17 cellular contexts compared by ENCODE assay signal in the genomic region with DNA sequence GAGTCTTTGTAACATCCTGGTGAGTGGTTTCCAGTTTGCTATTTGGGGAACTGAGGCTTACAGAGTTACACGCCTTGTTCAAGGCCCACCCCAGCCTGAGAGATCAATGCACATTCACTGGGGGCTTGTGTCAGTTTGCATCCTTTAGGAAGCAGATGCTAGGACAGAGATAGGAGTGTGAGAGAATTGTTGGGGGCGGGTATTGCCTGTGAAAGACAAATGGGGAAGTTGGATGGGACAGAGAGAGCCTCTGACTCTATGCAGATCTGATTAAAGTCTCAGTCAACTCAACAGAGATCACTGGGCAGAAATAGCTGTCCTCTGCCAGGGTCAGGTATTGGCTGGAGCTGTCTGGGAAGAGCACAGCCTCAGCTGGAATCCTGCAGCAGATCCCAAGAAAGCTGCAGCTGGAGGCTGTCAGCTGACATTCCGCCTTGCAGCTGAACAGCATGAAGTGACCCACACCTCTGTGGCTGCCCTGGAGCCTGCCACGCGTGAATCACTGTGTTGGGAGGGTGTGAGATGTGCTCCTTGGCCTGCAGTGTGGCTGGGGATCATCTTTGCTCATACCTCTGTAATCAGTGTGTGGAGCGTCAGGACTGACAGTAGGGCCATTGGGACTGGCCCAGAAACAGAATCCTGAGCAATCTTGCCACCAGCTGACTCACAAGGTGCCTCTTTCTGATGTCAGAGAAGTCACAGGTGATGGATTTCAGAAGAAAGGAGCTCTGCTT. TPM values are rescaled to one million over a fixed set of nuclear protein-coding genes. Genes with fewer than 3 reads are reported as not detected.
DNase-seq lines count a peak whose midpoint lies in the region; ATAC-seq, FAIRE-seq and TF ChIP-seq lines count a peak whose summit lies in the region.
"Had no signal": no experiment of that assay in that cellular context is flagged by ENCODE, and none has a peak within 500 bp of the region (broad histone marks: within the 10 kb centered on the region; RNA-seq: fewer than 3 reads in every experiment).

No MANE protein-coding gene starts in this region.

- no peaks in the 10 kb centered on the region for H3K9me3 Mint-ChIP-seq in natural killer cell treated with Interleukin-12 subunit alpha and Interleukin-12 subunit beta and Interleukin-15 and Interleukin-18, amount 100 ng/mL, for 72 hours

- no peak for FAIRE-seq in H1 (lab: Jason Lieb, UNC)
- no peak for FAIRE-seq in H54 (lab: Jason Lieb, UNC)
- FAIRE-seq: G401.6 had no signal

- no peak overlapping the region for H3K27ac Mint-ChIP-seq in natural killer cell treated with Interleukin-12 subunit alpha and Interleukin-12 subunit beta and Interleukin-15 and Interleukin-18, amount 100 ng/mL, for 72 hours
- H3K27ac Mint-ChIP-seq: naive thymus-derived CD4-positive, alpha-beta T cell had no signal

- peaks cover 0 to 15% (median 0%) of the 10 kb centered on the region in 11 experiments; a peak in 3 of 22 replicates for H3K36me3 ChIP-seq in BLaER1 treated with 17β-estradiol and CSF1 and Interleukin-3, amounts not matched to agents 10 nM and 100 nM
- H3K36me3 ChIP-seq in H1 (ENCODE audit: control insufficient read depth in 2 of 4, insufficient read depth in 4 of 4, low read length in 3 of 4) (no peaks in the 10 kb centered on the region), mesodermal cell (ENCODE audit: control insufficient read depth, insufficient read depth, low read length) (peaks cover 3% of the 10 kb centered on the region), mammary epithelial cell (ENCODE audit: insufficient read depth, low read length) (no peaks in the 10 kb centered on the region)
- H3K36me3 ChIP-seq: BE2C, SJCRH30 had no signal

- H3K27me3 ChIP-seq in BLaER1 treated with 17β-estradiol and CSF1 and Interleukin-3, amounts not matched to agents 10 nM and 100 nM = peaks cover 9 to 23% (median 19%) of the 10 kb centered on the region in 11 experiments
- H3K27me3 ChIP-seq in H1 (replicated peaks in 1 of 4; ENCODE audit: control insufficient read depth in 3 of 4, extremely low read depth in 1 of 4, insufficient read depth in 3 of 4, low read length in 3 of 4) = peaks cover 0 to 7% (median 6%) of the 10 kb centered on the region in 4 experiments; a peak in 6 of 7 replicates
- H3K27me3 ChIP-seq in mammary epithelial cell (ENCODE audit: insufficient read depth, low read length) = peaks cover 8% of the 10 kb centered on the region
- H3K27me3 ChIP-seq: BE2C, SJCRH30 had no signal

- in situ Hi-C loops in mammary epithelial cell (cut with MboI; ENCODE audit: low sequenced_read_pairs in 2 of 2) = no loop called here

- peak; percentile 92 to 93 for DNase-seq in Kasumi-1 (lab: John Stamatoyannopoulos, UW)
- DNase-seq in H1 (ENCODE audit: low read depth in 1 of 2, low spot score in 2 of 2) = no peak
- no peak for DNase-seq in mammary epithelial cell
- no peak for DNase-seq in natural killer cell treated with Interleukin-12 subunit alpha and Interleukin-12 subunit beta and Interleukin-15 and Interleukin-18, amount 100 ng/mL, for 72 hours (ENCODE audit: low spot score)
- DNase-seq in H54 (ENCODE audit: insufficient read length, low spot score) = no peak
- DNase-seq: activated effector memory CD4-positive, alpha-beta T cell treated with Interleukin-2 at 50 U/mL for 16 hours; BE2C; naive thymus-derived CD4-positive, alpha-beta T cell; NCI-H1048; NCI-H524; SJCRH30 had no signal

- H3K4ac ChIP-seq in H1 (replicated peaks; ENCODE audit: insufficient read length, low read depth, low read length) = no peak overlapping the region

- peak overlapping the region in 5 of 11 experiments; percentile 2 to 67 (median 51); a peak in 7 of 22 replicates for H3K27ac ChIP-seq in BLaER1 treated with 17β-estradiol and CSF1 and Interleukin-3, amounts not matched to agents 10 nM and 100 nM
- H3K27ac ChIP-seq in H1 (ENCODE audit: low read depth, low read length) = no peak overlapping the region
- peak overlapping the region; percentile 68 for H3K27ac ChIP-seq in mesodermal cell (ENCODE audit: low read depth, low read length, severe bottlenecking)
- H3K27ac ChIP-seq in mammary epithelial cell (ENCODE audit: insufficient read depth, low read depth, low read length) = no peak overlapping the region
- H3K27ac ChIP-seq: SJCRH30 had no signal

- H3K18ac ChIP-seq in H1 (ENCODE audit: extremely low read depth, low read length) = no peak overlapping the region

- no peak overlapping the region; a peak in 1 of 22 replicates for H3K9ac ChIP-seq in BLaER1 treated with 17β-estradiol and CSF1 and Interleukin-3, amounts not matched to agents 10 nM and 100 nM
- H3K9ac ChIP-seq in H1 (replicated peaks in 1 of 4; ENCODE audit: extremely low read depth in 1 of 4, low read depth in 3 of 4, low read length in 3 of 4) (no peak overlapping the region), mammary epithelial cell (ENCODE audit: insufficient read depth, low read length) (no peak overlapping the region)

- no peak overlapping the region for H4K5ac ChIP-seq in H1 (ENCODE audit: insufficient read length, low read depth, low read length)

- H3K4me1 Mint-ChIP-seq in natural killer cell treated with Interleukin-12 subunit alpha and Interleukin-12 subunit beta and Interleukin-15 and Interleukin-18, amount 100 ng/mL, for 72 hours (ENCODE audit: low read depth in 2 of 2) = peaks cover 5 to 7% of the 10 kb centered on the region in 2 donors

- H2BK20ac ChIP-seq in H1 (ENCODE audit: low read length) = no peak overlapping the region

- H3K9me3 ChIP-seq in BLaER1 treated with 17β-estradiol and CSF1 and Interleukin-3, amounts not matched to agents 10 nM and 100 nM (replicated peaks in 1 of 11) = peaks cover 9 to 22% (median 12%) of the 10 kb centered on the region in 11 experiments
- peaks cover 2 to 7% of the 10 kb centered on the region in 2 experiments; a peak in 1 of 4 replicates for H3K9me3 ChIP-seq in H1 (ENCODE audit: insufficient read depth in 2 of 2, low read depth in 1 of 2, low read length in 1 of 2)
- peaks cover 5% of the 10 kb centered on the region for H3K9me3 ChIP-seq in mesodermal cell (ENCODE audit: control insufficient read depth, low read length)
- no peaks in the 10 kb centered on the region for H3K9me3 ChIP-seq in mammary epithelial cell (replicated peaks; ENCODE audit: insufficient read depth, low read length)
- H3K9me3 ChIP-seq: BE2C, SJCRH30 had no signal

- H2AK5ac ChIP-seq in H1 (ENCODE audit: low read depth, low read length) = no peak overlapping the region

- H3K23me2 ChIP-seq in H1 (ENCODE audit: low read depth, low read length) = no peaks in the 10 kb centered on the region

- H3K23ac ChIP-seq in H1 (ENCODE audit: insufficient read length) = no peak overlapping the region

- no peak overlapping the region for H3K4me3 ChIP-seq in BLaER1 treated with 17β-estradiol and CSF1 and Interleukin-3, amounts not matched to agents 10 nM and 100 nM
- H3K4me3 ChIP-seq in H1 (ENCODE audit: extremely low read depth in 1 of 4, insufficient read depth in 2 of 4, low read depth in 3 of 4, low read length in 4 of 4) (no peak overlapping the region), mesodermal cell (ENCODE audit: extremely low read depth, insufficient read depth, low read length, poor library complexity, severe bottlenecking) (no peak overlapping the region), mammary epithelial cell (replicated peaks in 1 of 3; ENCODE audit: insufficient read depth in 1 of 3, low read depth in 2 of 3, low read length in 3 of 3) (no peak overlapping the region)
- H3K4me3 ChIP-seq: SJCRH30 had no signal

- H2BK12ac ChIP-seq in H1 (ENCODE audit: low read depth, low read length) = no peak overlapping the region

- no peak overlapping the region for H3K14ac ChIP-seq in H1 (ENCODE audit: insufficient read length)

- H4K20me1 ChIP-seq in BLaER1 treated with 17β-estradiol and CSF1 and Interleukin-3, amounts not matched to agents 10 nM and 100 nM = peaks cover 0 to 54% (median 0%) of the 10 kb centered on the region in 11 experiments; a peak in 6 of 22 replicates
- H4K20me1 ChIP-seq in H1 (replicated peaks in 1 of 2; ENCODE audit: control insufficient read depth in 1 of 2, insufficient read depth in 2 of 2, low read length in 2 of 2) (peaks cover 0 to 3% of the 10 kb centered on the region in 2 experiments), mammary epithelial cell (ENCODE audit: insufficient read depth, low read length) (no peaks in the 10 kb centered on the region)

- H2AFZ ChIP-seq in H1 (ENCODE audit: low read length) (no peak overlapping the region), mammary epithelial cell (ENCODE audit: low read depth, low read length) (no peak overlapping the region)

- POLR2A ChIA-PET in H1 (lab: Charles Lee; ENCODE audit: partially characterized antibody) = no interaction called here

- ATAC-seq in HG02840 (IDR thresholded peaks at IDR 0.05; ENCODE audit: low FRiP score, unreplicated experiment) = no peak
- ATAC-seq in natural killer cell treated with Interleukin-12 subunit alpha and Interleukin-12 subunit beta and Interleukin-15 and Interleukin-18, amount 100 ng/mL, for 72 hours = no peak
- ATAC-seq: activated CD4-positive, CD25-positive, alpha-beta regulatory T cell treated with anti-CD3 and anti-CD28 coated beads, Interleukin-2, amount 50 U/mL, for 24 hours; naive thymus-derived CD4-positive, alpha-beta T cell had no signal

- WGBS in H1 (ENCODE audit: extremely low coverage in 1 of 2, insufficient coverage in 1 of 2, insufficient read length in 1 of 2, insufficient replicate concordance in 2 of 2, low coverage in 1 of 2, low lambda C conversion rate in 2 of 2, missing lambda C conversion rate in 1 of 2), 2 experiments = 76% methylated on average over 6 of the region's 6 CpGs; no CpG with 5 or more reads in 1 of the 2 experiments
- 60 to 63% methylated on average over 4 to 5 of the region's 6 CpGs for WGBS in mesodermal cell (ENCODE audit: insufficient coverage in 2 of 2), 2 experiments
- 72% methylated on average over 6 of the region's 6 CpGs for WGBS in mammary epithelial cell (ENCODE audit: low coverage, missing lambda C conversion rate)

- no peak overlapping the region for H2BK15ac ChIP-seq in H1 (ENCODE audit: low read length)

- H4K91ac ChIP-seq in H1 (replicated peaks; ENCODE audit: insufficient read length, low read length) = no peak overlapping the region

- H4K8ac ChIP-seq in H1 (ENCODE audit: extremely low read depth, insufficient read depth, low read length) = no peak overlapping the region

- H3K4me3 Mint-ChIP-seq in natural killer cell treated with Interleukin-12 subunit alpha and Interleukin-12 subunit beta and Interleukin-15 and Interleukin-18, amount 100 ng/mL, for 72 hours = no peak overlapping the region
- H3K4me3 Mint-ChIP-seq: naive thymus-derived CD4-positive, alpha-beta T cell had no signal

- no peak for TF ChIP-seq CTCF in H1 (IDR thresholded peaks at IDR 0.05; ENCODE audit: control extremely low read depth in 1 of 3, insufficient read depth in 1 of 3, low read depth in 1 of 3, low read length in 3 of 3)
- TF ChIP-seq CTCF in mammary epithelial cell (conservative IDR thresholded peaks at IDR 0.05 in 1 of 2, IDR thresholded peaks at IDR 0.05 in 1 of 2; ENCODE audit: extremely low read depth in 1 of 2, insufficient read depth in 1 of 2, low read depth in 1 of 2, low read length in 2 of 2) = no peak

- no peaks in the 10 kb centered on the region for H3K36me3 Mint-ChIP-seq in natural killer cell treated with Interleukin-12 subunit alpha and Interleukin-12 subunit beta and Interleukin-15 and Interleukin-18, amount 100 ng/mL, for 72 hours

- H2BK5ac ChIP-seq in H1 (ENCODE audit: low read depth, low read length) = 0 out of 2 replicates have a peak overlapping the region, but pooled peaks have one; percentile 4

- intact Hi-C loops in mammary epithelial cell (cut with micrococcal nuclease) = no loop called here

- peak overlapping the region; percentile 87 to 99 (median 96) for H3K4me2 ChIP-seq in BLaER1 treated with 17β-estradiol and CSF1 and Interleukin-3, amounts not matched to agents 10 nM and 100 nM
- no peak overlapping the region; a peak in 1 of 4 replicates for H3K4me2 ChIP-seq in H1 (ENCODE audit: insufficient read depth in 1 of 2, low read depth in 2 of 2, low read length in 2 of 2)
- H3K4me2 ChIP-seq in mammary epithelial cell (ENCODE audit: insufficient read depth, low read depth, low read length) = no peak overlapping the region

- H3K79me1 ChIP-seq in H1 (ENCODE audit: low read depth, low read length) = no peaks in the 10 kb centered on the region

- H2BK120ac ChIP-seq in H1 (replicated peaks; ENCODE audit: low read depth, low read length) = no peak overlapping the region

- BruUV-seq in mammary epithelial cell (replicated peaks; lab: Mats Ljungman, UMichigan) = no TSS peak

- TF ChIP-seq EP300 in H1 (IDR thresholded peaks at IDR 0.05; ENCODE audit: borderline replicate concordance in 1 of 2, low read depth in 2 of 2, low read length in 2 of 2) = no peak

- TF ChIP-seq POLR2A in H1 (IDR thresholded peaks at IDR 0.05; ENCODE audit: control extremely low read depth in 1 of 2, low read depth in 2 of 2, low read length in 2 of 2) (no peak), H54 (IDR thresholded peaks at IDR 0.05; ENCODE audit: low read depth, low read length) (no peak)

- no peaks in the 10 kb centered on the region for H3K79me2 ChIP-seq in H1 (ENCODE audit: control insufficient read depth in 1 of 2, insufficient read depth in 2 of 2, low read length in 2 of 2)
- no peaks in the 10 kb centered on the region for H3K79me2 ChIP-seq in mammary epithelial cell (ENCODE audit: insufficient read depth, low read length)

- peaks cover 44 to 66% of the 10 kb centered on the region in 2 donors for H3K27me3 Mint-ChIP-seq in natural killer cell treated with Interleukin-12 subunit alpha and Interleukin-12 subunit beta and Interleukin-15 and Interleukin-18, amount 100 ng/mL, for 72 hours

- H3K4me1 ChIP-seq in BLaER1 treated with 17β-estradiol and CSF1 and Interleukin-3, amounts not matched to agents 10 nM and 100 nM = peaks cover 55 to 62% (median 59%) of the 10 kb centered on the region in 10 experiments
- peaks cover 0 to 8% (median 4%) of the 10 kb centered on the region in 4 experiments; a peak in 5 of 7 replicates for H3K4me1 ChIP-seq in H1 (replicated peaks in 1 of 4; ENCODE audit: control insufficient read depth in 3 of 4, insufficient read depth in 4 of 4, low read length in 3 of 4)
- peaks cover 35% of the 10 kb centered on the region for H3K4me1 ChIP-seq in mesodermal cell (ENCODE audit: control insufficient read depth, insufficient read depth, low read length, poor library complexity, severe bottlenecking)
- H3K4me1 ChIP-seq in mammary epithelial cell (ENCODE audit: insufficient read depth, low read length) = no peaks in the 10 kb centered on the region
- H3K4me1 ChIP-seq: SJCRH30 had no signal

- TF ChIP-seq RAD21 in H1 (IDR thresholded peaks at IDR 0.05 in 1 of 2, conservative IDR thresholded peaks at IDR 0.05 in 1 of 2; ENCODE audit: low read depth in 2 of 2, low read length in 2 of 2) = no peak

- CTCF ChIA-PET in H1 (lab: Charles Lee; ENCODE audit: partially characterized antibody) (interaction anchor here (0.6 to 2.5 kb wide), 6 partner anchors 8 to 374 kb away, joined by 3 to 11 read pairs (median 3); no protein-coding TSS in a partner anchor), mammary epithelial cell (lab: Charles Lee; ENCODE audit: low non-redundant PET) (no interaction called here)

- no peak overlapping the region for H3K56ac ChIP-seq in H1 (replicated peaks; ENCODE audit: insufficient read length, low read depth, low read length)

- dilution Hi-C loops in mammary epithelial cell (cut with HindIII; ENCODE audit: low sequenced_read_pairs) = no loop called here

RNA-seq across cellular contexts. Expression of a gene that starts 6.4 kb away (rescaled TPM):
- 4.6 and 5.0 TPM in 2 replicates for total RNA-seq in H1 (2021; fragmentation: NEBNext Ultra II Directional; extraction: Animal tissue kit (Norgen Biotek cat#: 25700))
- polyA plus RNA-seq in H1 (2011; rRNA removed) (0.73 and 1.8 TPM in 2 replicates), mammary epithelial cell (0.06 TPM)
- polyA plus RNA-seq in H1 (2011; cell fraction: cytosol; rRNA removed) = 1.3 TPM
- 3.5 TPM for polyA plus RNA-seq in H1 (2011; cell fraction: nucleus; rRNA removed)
- 1.6 to 2.2 TPM (median 2.0 TPM) in 4 replicates for polyA plus RNA-seq in H1 (2012, experiment 1 of 2)
- polyA plus RNA-seq in H1 (2012, experiment 2 of 2) = 0.22 TPM
- polyA plus RNA-seq in H1 (2013, experiment 1 of 2) = 6.0 TPM
- 6.3 TPM for polyA plus RNA-seq in H1 (2013, experiment 2 of 2)
- polyA minus RNA-seq in H1 (2011; rRNA and poly(A)+ RNA removed) = 5.7 TPM in 2 replicates
- 3.1 TPM for polyA minus RNA-seq in H1 (2011; cell fraction: cytosol; rRNA and poly(A)+ RNA removed)
- 9.2 TPM for polyA minus RNA-seq in H1 (2011; cell fraction: nucleus; rRNA and poly(A)+ RNA removed)
- 35.8 TPM for polyA plus RNA-seq in mesodermal cell (2013, experiment 1 of 2)
- polyA plus RNA-seq in mesodermal cell (2013, experiment 2 of 2) = 24.7 TPM
- total RNA-seq in mammary epithelial cell = 1 to 10 TPM in 1 of 2 donors, under 1 TPM in 1; 0.05 to 2.5 TPM
- polyA minus RNA-seq in mammary epithelial cell = not detected
- 1 to 10 TPM; 1.5 TPM for total RNA-seq in natural killer cell treated with Interleukin-12 subunit alpha and Interleukin-12 subunit beta and Interleukin-15 and Interleukin-18, amount 100 ng/mL, for 72 hours
- total RNA-seq: bronchial epithelial cell had no signal

Comparison
In these comparisons a context has a peak if more than half of its experiments do, and no peak if none do; other contexts are left out.
1. H3K4me2 ChIP-seq: peak in BLaER1 treated with 17β-estradiol and CSF1 and Interleukin-3, amounts not matched to agents 10 nM and 100 nM (11 of 11); none in H1 (0 of 2) and mammary epithelial cell (single experiment).
2. DNase-seq: peak in Kasumi-1 (2 of 2); none in H1 (0 of 2), mammary epithelial cell (single experiment), natural killer cell treated with Interleukin-12 subunit alpha and Interleukin-12 subunit beta and Interleukin-15 and Interleukin-18, amount 100 ng/mL, for 72 hours (single experiment) and H54 (single experiment).